Comparison of ENCODE assay signal across 8 cellular contexts in the genomic region with DNA sequence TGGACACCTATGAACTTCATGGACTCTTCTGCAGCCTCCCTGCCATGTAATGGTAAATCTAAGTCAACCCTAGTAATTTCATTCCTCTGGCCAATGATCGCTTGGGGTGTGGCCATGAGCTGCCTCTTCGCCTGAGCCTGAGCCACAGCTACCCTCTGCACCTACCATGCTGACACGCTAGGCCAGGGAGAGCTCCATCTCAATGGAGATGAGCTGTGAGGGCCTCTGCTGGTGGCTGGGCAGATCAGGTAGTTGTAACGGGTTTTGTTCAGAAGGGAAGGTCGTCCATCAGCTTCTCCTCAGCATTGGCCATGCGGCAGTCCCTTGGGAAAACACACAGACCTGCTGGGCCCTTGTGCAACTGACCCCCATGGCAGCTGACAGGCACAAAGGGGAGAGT. TPM values are rescaled to one million over a fixed set of nuclear protein-coding genes. Genes with fewer than 3 reads are reported as not detected.
DNase-seq lines count a peak whose midpoint lies in the region; ATAC-seq lines count a peak whose summit lies in the region.

No MANE protein-coding gene starts in this region.

- in situ Hi-C loops in SK-MEL-5 (cut with HindIII; ENCODE audit: low pct_unique_long_range_greater_than_20kb, low sequenced_read_pairs): no loop called here

- ATAC-seq in HG03060 (IDR thresholded peaks at IDR 0.05; ENCODE audit: low read depth, unreplicated experiment): peak; percentile 65
- ATAC-seq in left colon: peak; percentile 75

- peak; percentile 27 for DNase-seq in NCI-H82 (lab: John Stamatoyannopoulos, UW)
- no peak for DNase-seq in NCI-H82 treated with DMSO at 0.1 percent for 48 hours (lab: John Stamatoyannopoulos, UW; ENCODE audit: unreplicated experiment)
- DNase-seq in SK-MEL-5 (ENCODE audit: low read depth, low spot score): peak; percentile 86
- DNase-seq in left colon: peak in 1 of 2 donors; percentile 16
- no peak for DNase-seq in activated CD4-positive, CD25-positive, alpha-beta regulatory T cell (lab: John Stamatoyannopoulos, UW)
- no peak for DNase-seq in ureter (ENCODE audit: low spot score)
- DNase-seq in NCI-H1105 (lab: John Stamatoyannopoulos, UW): no peak

- intact Hi-C loops in left colon (cut with DNase I, micrococcal nuclease): no loop called here

RNA-seq across cellular contexts. Expression of a gene that starts 24.4 kb away (rescaled TPM):
- total RNA-seq in SK-MEL-5 (2014; rRNA removed; shearing (Covaris generic)): 32.1 and 35.0 TPM in 2 replicates
- polyA plus RNA-seq in SK-MEL-5 (2015; cell fraction: cytosol; rRNA removed): 35.4 and 37.6 TPM in 2 replicates
- 41.9 and 48.0 TPM in 2 replicates for polyA plus RNA-seq in SK-MEL-5 (2015; cell fraction: nucleus; rRNA removed)
- 10 to 100 TPM; 18.8 to 22.9 TPM for total RNA-seq in left colon
- 54.0 TPM for total RNA-seq in ureter

RNA-seq across cellular contexts. Expression of a gene that starts 24.8 kb away (rescaled TPM):
- total RNA-seq in SK-MEL-5 (2014; rRNA removed; shearing (Covaris generic)): 11.1 and 12.0 TPM in 2 replicates
- polyA plus RNA-seq in SK-MEL-5 (2015; cell fraction: cytosol; rRNA removed): 7.8 and 11.5 TPM in 2 replicates
- polyA plus RNA-seq in SK-MEL-5 (2015; cell fraction: nucleus; rRNA removed): 8.8 and 33.7 TPM in 2 replicates
- total RNA-seq in left colon (10 to 100 TPM; 21.6 to 23.6 TPM), ureter (26.3 TPM)

Comparison
In these comparisons a context has a peak if more than half of its experiments do, and no peak if none do; other contexts are left out.
1. DNase-seq: peak in NCI-H82 (single experiment) and SK-MEL-5 (single experiment); none in NCI-H82 treated with DMSO at 0.1 percent for 48 hours (single experiment), activated CD4-positive, CD25-positive, alpha-beta regulatory T cell (0 of 4), ureter (single experiment) and NCI-H1105 (single experiment).